Comparison of ENCODE assay signal across 8 cellular contexts in genomic region chr2:115165529-115166109, GRCh38.
A peak's percentile ranks its signal among the peaks of the same experiment; 100 is the strongest.
DNase-seq lines count a peak whose midpoint lies in the region; ATAC-seq, FAIRE-seq and TF ChIP-seq lines count a peak whose summit lies in the region.

No MANE protein-coding gene starts in this region.

- H3K27ac ChIP-seq in C4-2B (no peak overlapping the region), H1 (ENCODE audit: low read depth, low read length) (no peak overlapping the region), trophoblast cell (ENCODE audit: low read depth, low read length) (no peak overlapping the region)

- CTCF ChIA-PET in H1 (lab: Charles Lee; ENCODE audit: partially characterized antibody) = interaction anchor here (0.7 to 4.2 kb wide), 26 partner anchors 10 to 1199 kb away, joined by 3 to 35 read pairs (median 3); no protein-coding TSS in a partner anchor

- H3K14ac ChIP-seq in H1 (ENCODE audit: insufficient read length) = no peak overlapping the region
- H3K14ac ChIP-seq in trophoblast cell (ENCODE audit: low read length) = no peak overlapping the region

- DNase-seq in H4 (ENCODE audit: low spot score) (peak; percentile 35), NCI-H510A treated with DMSO at 0.1 percent for 48 hours (lab: John Stamatoyannopoulos, UW) (peak; percentile 19), H1 (ENCODE audit: low read depth in 1 of 2, low spot score in 2 of 2) (no peak), trophoblast cell (peak; percentile 31 to 74), activated T-cell treated with anti-CD3 and anti-CD28 coated beads for 4 hours (no peak)
- no peak for DNase-seq in stimulated activated CD8-positive, alpha-beta memory T cell treated with anti-CD3 and anti-CD28 coated beads, Interleukin-4, amount 100 ng/mL, for 48 hours

- H2BK20ac ChIP-seq in H1 (ENCODE audit: low read length) = no peak overlapping the region

- H3K4me2 ChIP-seq in H1 (ENCODE audit: insufficient read depth in 1 of 2, low read depth in 2 of 2, low read length in 2 of 2) (no peak overlapping the region), trophoblast cell (ENCODE audit: low read length) (no peak overlapping the region)

- TF ChIP-seq EP300 in H1 (IDR thresholded peaks at IDR 0.05; ENCODE audit: borderline replicate concordance in 1 of 2, low read depth in 2 of 2, low read length in 2 of 2) = no peak

- H3K18ac ChIP-seq in H1 (ENCODE audit: extremely low read depth, low read length) (no peak overlapping the region), trophoblast cell (ENCODE audit: low read length) (no peak overlapping the region)

- POLR2A ChIA-PET in H1 (lab: Charles Lee; ENCODE audit: partially characterized antibody) = no interaction called here

- H3K4me3 ChIP-seq in H1 (ENCODE audit: extremely low read depth in 1 of 4, insufficient read depth in 2 of 4, low read depth in 3 of 4, low read length in 4 of 4) (no peak overlapping the region), trophoblast cell (ENCODE audit: low read depth, low read length) (no peak overlapping the region)

- peak; percentile 71 to 75 for TF ChIP-seq RAD21 in H1 (IDR thresholded peaks at IDR 0.05 in 1 of 2, conservative IDR thresholded peaks at IDR 0.05 in 1 of 2; ENCODE audit: low read depth in 2 of 2, low read length in 2 of 2)

- no peaks in the 10 kb centered on the region for H3K79me1 ChIP-seq in H1 (ENCODE audit: low read depth, low read length)
- H3K79me1 ChIP-seq in trophoblast cell (ENCODE audit: low read length) = peaks cover 4% of the 10 kb centered on the region

- H4K91ac ChIP-seq in H1 (replicated peaks; ENCODE audit: insufficient read length, low read length) = no peak overlapping the region
- H4K91ac ChIP-seq in trophoblast cell (ENCODE audit: low read depth, low read length) = no peak overlapping the region

- H3K27me3 ChIP-seq in H1 (replicated peaks in 1 of 4; ENCODE audit: control insufficient read depth in 3 of 4, extremely low read depth in 1 of 4, insufficient read depth in 3 of 4, low read length in 3 of 4) (peaks cover 2 to 22% (median 20%) of the 10 kb centered on the region in 4 experiments), trophoblast cell (ENCODE audit: insufficient read depth, low read length) (peaks cover 13% of the 10 kb centered on the region)

- no peak overlapping the region for H3K56ac ChIP-seq in H1 (replicated peaks; ENCODE audit: insufficient read length, low read depth, low read length)

- H3K9me3 ChIP-seq in H1 (ENCODE audit: insufficient read depth in 2 of 2, low read depth in 1 of 2, low read length in 1 of 2) (no peaks in the 10 kb centered on the region), trophoblast cell (ENCODE audit: insufficient read depth, low read depth, low read length) (no peaks in the 10 kb centered on the region)

- no peak for ATAC-seq in GM19328 (IDR thresholded peaks at IDR 0.05; ENCODE audit: unreplicated experiment)

- H3K4me1 ChIP-seq in H1 (replicated peaks in 1 of 4; ENCODE audit: control insufficient read depth in 3 of 4, insufficient read depth in 4 of 4, low read length in 3 of 4) (peaks cover 0 to 3% (median 1%) of the 10 kb centered on the region in 4 experiments; a peak in 4 of 7 replicates), trophoblast cell (ENCODE audit: control insufficient read depth in 1 of 2, insufficient read depth in 2 of 2, low read length in 2 of 2) (peaks cover 8 to 10% of the 10 kb centered on the region in 2 experiments)

- H3K23ac ChIP-seq in H1 (ENCODE audit: insufficient read length) (no peak overlapping the region), trophoblast cell (ENCODE audit: low read length) (no peak overlapping the region)

- H4K20me1 ChIP-seq in H1 (replicated peaks in 1 of 2; ENCODE audit: control insufficient read depth in 1 of 2, insufficient read depth in 2 of 2, low read length in 2 of 2) = peaks cover 12 to 14% of the 10 kb centered on the region in 2 experiments

- no peak overlapping the region for H4K5ac ChIP-seq in H1 (ENCODE audit: insufficient read length, low read depth, low read length)

- no peak for TF ChIP-seq POLR2A in H1 (IDR thresholded peaks at IDR 0.05; ENCODE audit: control extremely low read depth in 1 of 2, low read depth in 2 of 2, low read length in 2 of 2)

- H3K9ac ChIP-seq in H1 (replicated peaks in 1 of 4; ENCODE audit: extremely low read depth in 1 of 4, low read depth in 3 of 4, low read length in 3 of 4) (no peak overlapping the region), trophoblast cell (ENCODE audit: low read length) (no peak overlapping the region)

- H3K79me2 ChIP-seq in H1 (ENCODE audit: control insufficient read depth in 1 of 2, insufficient read depth in 2 of 2, low read length in 2 of 2) (peaks cover 0 to 11% of the 10 kb centered on the region in 2 experiments; a peak in 2 of 4 replicates), trophoblast cell (ENCODE audit: control insufficient read depth, insufficient read depth, low read length, poor library complexity) (no peaks in the 10 kb centered on the region)

- FAIRE-seq in H1 (lab: Jason Lieb, UNC) = peak; percentile 68

- H3K23me2 ChIP-seq in H1 (ENCODE audit: low read depth, low read length) = peaks cover 11% of the 10 kb centered on the region

- no peak overlapping the region for H2AK5ac ChIP-seq in H1 (ENCODE audit: low read depth, low read length)
- H2AK5ac ChIP-seq in trophoblast cell (ENCODE audit: low read length) = no peak overlapping the region

- H2AFZ ChIP-seq in H1 (ENCODE audit: low read length) (no peak overlapping the region), trophoblast cell (ENCODE audit: insufficient read depth, low read length, poor library complexity) (no peak overlapping the region)

- H3K36me3 ChIP-seq in H1 (ENCODE audit: control insufficient read depth in 2 of 4, insufficient read depth in 4 of 4, low read length in 3 of 4) (no peaks in the 10 kb centered on the region), trophoblast cell (ENCODE audit: control insufficient read depth in 1 of 2, insufficient read depth in 2 of 2, low read length in 2 of 2) (no peaks in the 10 kb centered on the region)

- no peak overlapping the region for H4K8ac ChIP-seq in H1 (ENCODE audit: extremely low read depth, insufficient read depth, low read length)
- no peak overlapping the region for H4K8ac ChIP-seq in trophoblast cell (ENCODE audit: low read depth, low read length)

- H3K4ac ChIP-seq in H1 (replicated peaks; ENCODE audit: insufficient read length, low read depth, low read length) = no peak overlapping the region
- no peak overlapping the region for H3K4ac ChIP-seq in trophoblast cell (ENCODE audit: low read depth, low read length)

- H2BK5ac ChIP-seq in H1 (ENCODE audit: low read depth, low read length) (no peak overlapping the region), trophoblast cell (ENCODE audit: low read depth, low read length, poor library complexity) (no peak overlapping the region)

- no peak overlapping the region for H2BK15ac ChIP-seq in H1 (ENCODE audit: low read length)

- TF ChIP-seq CTCF in C4-2B (conservative IDR thresholded peaks at IDR 0.05) (peak; percentile 76), H1 (IDR thresholded peaks at IDR 0.05; ENCODE audit: control extremely low read depth in 1 of 3, insufficient read depth in 1 of 3, low read depth in 1 of 3, low read length in 3 of 3) (peak in 2 of 3 experiments; percentile 43 to 56; a peak in 3 of 4 replicates)

- no peak overlapping the region for H2BK12ac ChIP-seq in H1 (ENCODE audit: low read depth, low read length)
- H2BK12ac ChIP-seq in trophoblast cell (ENCODE audit: low read length) = no peak overlapping the region

- WGBS in H1 (ENCODE audit: extremely low coverage in 1 of 2, insufficient coverage in 1 of 2, insufficient read length in 1 of 2, insufficient replicate concordance in 2 of 2, low coverage in 1 of 2, low lambda C conversion rate in 2 of 2, missing lambda C conversion rate in 1 of 2), 2 experiments = 63% methylated on average over 6 of the region's 6 CpGs; no CpG with 5 or more reads in 1 of the 2 experiments
- WGBS in trophoblast cell (ENCODE audit: extremely low coverage, insufficient coverage, insufficient read length) = no CpG with 5 or more reads among the region's 6 CpGs

- no peak overlapping the region for H4K12ac ChIP-seq in trophoblast cell (ENCODE audit: low read depth, low read length)

- H2BK120ac ChIP-seq in H1 (replicated peaks; ENCODE audit: low read depth, low read length) = no peak overlapping the region
- no peak overlapping the region for H2BK120ac ChIP-seq in trophoblast cell (ENCODE audit: insufficient read depth, low read length, poor library complexity)

TF ChIP-seq in H1, 55 proteins besides CTCF, POLR2A, EP300 and RAD21 (continues in another document):
- TF ChIP-seq, protein P1, sequence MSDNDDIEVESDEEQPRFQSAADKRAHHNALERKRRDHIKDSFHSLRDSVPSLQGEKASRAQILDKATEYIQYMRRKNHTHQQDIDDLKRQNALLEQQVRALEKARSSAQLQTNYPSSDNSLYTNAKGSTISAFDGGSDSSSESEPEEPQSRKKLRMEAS (IDR thresholded peaks at IDR 0.05) = no peak
- TF ChIP-seq SIN3A (conservative IDR thresholded peaks at IDR 0.05 in 1 of 2, IDR thresholded peaks at IDR 0.05 in 1 of 2; ENCODE audit: low read depth in 1 of 2, low read length in 2 of 2) = no peak
- TF ChIP-seq TEAD4 (IDR thresholded peaks at IDR 0.05; ENCODE audit: low read depth, low read length) = no peak
- no peak for TF ChIP-seq CBX8 (IDR thresholded peaks at IDR 0.05; ENCODE audit: borderline replicate concordance, low read depth, low read length)
- TF ChIP-seq CREB1 (IDR thresholded peaks at IDR 0.05) = no peak
- no peak for TF ChIP-seq GTF2F1 (IDR thresholded peaks at IDR 0.05; ENCODE audit: borderline replicate concordance, low read depth, low read length)
- TF ChIP-seq SP4 (IDR thresholded peaks at IDR 0.05; ENCODE audit: low read length) = no peak
- TF ChIP-seq FOSL1 (IDR thresholded peaks at IDR 0.05; ENCODE audit: insufficient read depth, low read depth, low read length) = no peak
- TF ChIP-seq, protein P2, sequence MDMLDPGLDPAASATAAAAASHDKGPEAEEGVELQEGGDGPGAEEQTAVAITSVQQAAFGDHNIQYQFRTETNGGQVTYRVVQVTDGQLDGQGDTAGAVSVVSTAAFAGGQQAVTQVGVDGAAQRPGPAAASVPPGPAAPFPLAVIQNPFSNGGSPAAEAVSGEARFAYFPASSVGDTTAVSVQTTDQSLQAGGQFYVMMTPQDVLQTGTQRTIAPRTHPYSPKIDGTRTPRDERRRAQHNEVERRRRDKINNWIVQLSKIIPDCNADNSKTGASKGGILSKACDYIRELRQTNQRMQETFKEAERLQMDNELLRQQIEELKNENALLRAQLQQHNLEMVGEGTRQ (IDR thresholded peaks at IDR 0.05; ENCODE audit: low read length) = no peak
- TF ChIP-seq, protein P3, sequence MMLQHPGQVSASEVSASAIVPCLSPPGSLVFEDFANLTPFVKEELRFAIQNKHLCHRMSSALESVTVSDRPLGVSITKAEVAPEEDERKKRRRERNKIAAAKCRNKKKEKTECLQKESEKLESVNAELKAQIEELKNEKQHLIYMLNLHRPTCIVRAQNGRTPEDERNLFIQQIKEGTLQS (IDR thresholded peaks at IDR 0.05; ENCODE audit: insufficient read depth, low read depth, low read length) = no peak
- no peak for TF ChIP-seq BACH1 (IDR thresholded peaks at IDR 0.05; ENCODE audit: low read length)
- no peak for TF ChIP-seq PHF8 (conservative IDR thresholded peaks at IDR 0.05; ENCODE audit: low read depth, low read length)
- no peak for TF ChIP-seq NANOG (IDR thresholded peaks at IDR 0.05; ENCODE audit: insufficient read depth, low read depth, low read length, poor library complexity, severe bottlenecking)

Comparison
In these comparisons a context has a peak if more than half of its experiments do, and no peak if none do; other contexts are left out.
1. DNase-seq: peak in H4 (single experiment), NCI-H510A treated with DMSO at 0.1 percent for 48 hours (single experiment) and trophoblast cell (2 of 2); none in H1 (0 of 2), stimulated activated CD8-positive, alpha-beta memory T cell treated with anti-CD3 and anti-CD28 coated beads, Interleukin-4, amount 100 ng/mL, for 48 hours (single experiment) and activated T-cell treated with anti-CD3 and anti-CD28 coated beads for 4 hours (single experiment).